In the genomic region with DNA sequence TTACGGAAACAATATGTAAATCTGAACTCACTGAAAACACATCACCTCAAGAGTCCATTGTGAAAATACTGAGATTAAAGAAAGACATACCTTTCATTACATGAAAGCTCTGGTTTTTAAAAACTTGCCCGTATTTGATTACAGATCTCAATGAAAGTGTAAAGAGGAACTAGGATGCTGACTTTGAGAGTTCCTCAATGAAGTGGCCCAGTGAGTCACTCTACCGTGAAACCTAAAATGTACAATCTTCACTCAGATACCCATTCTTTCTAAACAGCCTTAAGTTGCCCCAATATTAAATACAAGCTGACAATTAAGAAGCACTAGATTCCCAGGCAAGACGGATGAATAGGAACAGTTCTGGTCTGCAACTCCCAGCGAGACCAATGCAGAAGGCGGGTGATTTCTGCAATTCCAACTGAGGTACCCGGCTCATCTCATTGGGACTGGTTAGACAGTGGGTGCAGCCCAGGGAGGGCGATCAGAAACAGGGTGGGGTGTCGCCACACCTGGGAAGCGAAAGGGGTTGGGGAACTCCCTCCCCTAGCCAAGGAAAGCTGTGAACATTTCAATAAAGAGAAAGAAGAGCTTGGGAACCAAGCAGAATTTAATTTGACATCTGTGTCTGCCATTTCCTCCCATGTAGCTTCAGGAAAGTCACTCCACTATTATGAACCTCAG, we compare ENCODE assay signal across 20 cellular contexts. TPM values are rescaled to one million over a fixed set of nuclear protein-coding genes. Genes with fewer than 3 reads are reported as not detected.
DNase-seq lines count a peak whose midpoint lies in the region; ATAC-seq and TF ChIP-seq lines count a peak whose summit lies in the region.
"Had no signal": no experiment of that assay in that cellular context is flagged by ENCODE, and none has a peak within 500 bp of the region (broad histone marks: within the 10 kb centered on the region; RNA-seq: fewer than 3 reads in every experiment).

No MANE protein-coding gene starts in this region.

- DNase-seq in OCI-M1 (lab: John Stamatoyannopoulos, UW) (peak; percentile 9), upper lobe of left lung (no peak), islet precursor cell (no peak), GDM1 (lab: John Stamatoyannopoulos, UW) (no peak), RPMI8226 (no peak)
- DNase-seq: activated naive CD4-positive, alpha-beta T cell treated with anti-CD3 and anti-CD28 coated beads, Interleukin-2, amount 10 ng/mL, durations not matched to agents 7 days and 5 days; effector memory CD4-positive, alpha-beta T cell; NCI-H1694 treated with DMSO at 0.1 percent for 48 hours; NCI-H82 had no signal

- H3K36me3 ChIP-seq in upper lobe of left lung, result no peaks in the 10 kb centered on the region
- H3K36me3 ChIP-seq: neutrophil had no signal

- H3K27me3 ChIP-seq in upper lobe of left lung, result no peaks in the 10 kb centered on the region
- H3K27me3 ChIP-seq: neutrophil had no signal

- 85 to 87% methylated on average over 10 of the region's 10 CpGs for WGBS in upper lobe of left lung, 2 donors

- H3K27ac ChIP-seq in upper lobe of left lung, result no peak overlapping the region
- H3K27ac ChIP-seq: neutrophil, VCaP had no signal

- no peaks in the 10 kb centered on the region for H3K9me3 ChIP-seq in upper lobe of left lung
- H3K9me3 ChIP-seq: neutrophil had no signal

- H3K4me1 ChIP-seq in upper lobe of left lung, result peaks cover 0 to 3% (median 0%) of the 10 kb centered on the region in 4 donors

- no peak for TF ChIP-seq CTCF in upper lobe of left lung (IDR thresholded peaks at IDR 0.05)

- no peak for TF ChIP-seq POLR2A in upper lobe of left lung (IDR thresholded peaks at IDR 0.05)

- ATAC-seq in GM18861 (IDR thresholded peaks at IDR 0.05; ENCODE audit: unreplicated experiment) (peak; percentile 61), GM21717 (IDR thresholded peaks at IDR 0.05; ENCODE audit: unreplicated experiment) (peak; percentile 86), HG03196 (IDR thresholded peaks at IDR 0.05; ENCODE audit: unreplicated experiment) (peak; percentile 62), upper lobe of left lung (ENCODE audit: low FRiP score in 2 of 2) (no peak)
- ATAC-seq: K562 had no signal

- no peak overlapping the region for H3K4me3 ChIP-seq in upper lobe of left lung
- H3K4me3 ChIP-seq: K562 had no signal

- TF ChIP-seq EP300 in upper lobe of left lung (IDR thresholded peaks at IDR 0.05), result no peak

RNA-seq across cellular contexts. Expression of gene OR9G4, which starts 33.8 kb away (rescaled TPM):
- total RNA-seq in upper lobe of left lung, result not detected
- total RNA-seq: activated CD8-positive, alpha-beta memory T cell treated with anti-CD3 and anti-CD28 coated beads for 36 hours; B cell; fibroblast of villous mesenchyme; K562; mesenteric fat pad; SK-MEL-5 had no signal

Comparison
In these comparisons a context has a peak if more than half of its experiments do, and no peak if none do; other contexts are left out.
1. ATAC-seq: peak in GM18861 (single experiment), GM21717 (single experiment) and HG03196 (single experiment); none in upper lobe of left lung (0 of 2).